ENCODE assay signal across 8 cellular contexts in genomic region chr6:41306187-41306854, GRCh38.
DNase-seq lines count a peak whose midpoint lies in the region; ATAC-seq lines count a peak whose summit lies in the region.

No MANE protein-coding gene starts in this region.

- peaks cover 5% of the 10 kb centered on the region for H3K9me3 Mint-ChIP-seq in activated naive CD8-positive, alpha-beta T cell treated with anti-CD3 and anti-CD28 coated beads, Interleukin-2, amount 50 U/mL, for 24 hours

- no peak for ATAC-seq in activated naive CD8-positive, alpha-beta T cell treated with anti-CD3 and anti-CD28 coated beads, Interleukin-2, amount 50 U/mL, for 24 hours
- ATAC-seq in GM21360 (IDR thresholded peaks at IDR 0.05; ENCODE audit: unreplicated experiment), result no peak

- DNase-seq in DMS53 treated with DMSO at 0.1 percent for 48 hours (lab: John Stamatoyannopoulos, UW; ENCODE audit: unreplicated experiment), result peak; percentile 83
- peak; percentile 12 for DNase-seq in HS-27A (ENCODE audit: low read depth)
- DNase-seq in NOMO-1 treated with DMSO at 0.1 percent for 48 hours (lab: John Stamatoyannopoulos, UW; ENCODE audit: unreplicated experiment), result peak; percentile 43
- peak; percentile 51 for DNase-seq in activated naive CD8-positive, alpha-beta T cell treated with anti-CD3 and anti-CD28 coated beads, Interleukin-2, amount 50 U/mL, for 24 hours
- peak; percentile 71 for DNase-seq in iPS-NIHi7 (ENCODE audit: extremely low spot score)
- peak; percentile 18 for DNase-seq in stimulated activated CD8-positive, alpha-beta memory T cell treated with anti-CD3 and anti-CD28 coated beads, Interleukin-15, amount 100 ng/mL, for 1 hour (ENCODE audit: low read depth)
- no peak for DNase-seq in HCEC 1CT

- H3K4me1 Mint-ChIP-seq in activated naive CD8-positive, alpha-beta T cell treated with anti-CD3 and anti-CD28 coated beads, Interleukin-2, amount 50 U/mL, for 24 hours, result peaks cover 12% of the 10 kb centered on the region

- H3K27me3 Mint-ChIP-seq in activated naive CD8-positive, alpha-beta T cell treated with anti-CD3 and anti-CD28 coated beads, Interleukin-2, amount 50 U/mL, for 24 hours, result peaks cover 2% of the 10 kb centered on the region

- H3K36me3 Mint-ChIP-seq in activated naive CD8-positive, alpha-beta T cell treated with anti-CD3 and anti-CD28 coated beads, Interleukin-2, amount 50 U/mL, for 24 hours (ENCODE audit: low read depth), result no peaks in the 10 kb centered on the region

- no peak overlapping the region for H3K27ac Mint-ChIP-seq in activated naive CD8-positive, alpha-beta T cell treated with anti-CD3 and anti-CD28 coated beads, Interleukin-2, amount 50 U/mL, for 24 hours

- H3K4me3 Mint-ChIP-seq in activated naive CD8-positive, alpha-beta T cell treated with anti-CD3 and anti-CD28 coated beads, Interleukin-2, amount 50 U/mL, for 24 hours, result no peak overlapping the region
